Comparison of ENCODE assay signal across 1 cellular context in genomic region chr2:110619326-110619946, GRCh38. TPM values are rescaled to one million over a fixed set of nuclear protein-coding genes. Genes with fewer than 3 reads are reported as not detected.
"Had no signal": no experiment of that assay in that cellular context is flagged by ENCODE, and none has a peak within 500 bp of the region (broad histone marks: within the 10 kb centered on the region; RNA-seq: fewer than 3 reads in every experiment).

No MANE protein-coding gene starts in this region.

RNA-seq across cellular contexts. Expression of gene BUB1, which starts 58.4 kb away (rescaled TPM):
- total RNA-seq: body of pancreas had no signal
